ENCODE assay signal across 8 cellular contexts in the genomic region with DNA sequence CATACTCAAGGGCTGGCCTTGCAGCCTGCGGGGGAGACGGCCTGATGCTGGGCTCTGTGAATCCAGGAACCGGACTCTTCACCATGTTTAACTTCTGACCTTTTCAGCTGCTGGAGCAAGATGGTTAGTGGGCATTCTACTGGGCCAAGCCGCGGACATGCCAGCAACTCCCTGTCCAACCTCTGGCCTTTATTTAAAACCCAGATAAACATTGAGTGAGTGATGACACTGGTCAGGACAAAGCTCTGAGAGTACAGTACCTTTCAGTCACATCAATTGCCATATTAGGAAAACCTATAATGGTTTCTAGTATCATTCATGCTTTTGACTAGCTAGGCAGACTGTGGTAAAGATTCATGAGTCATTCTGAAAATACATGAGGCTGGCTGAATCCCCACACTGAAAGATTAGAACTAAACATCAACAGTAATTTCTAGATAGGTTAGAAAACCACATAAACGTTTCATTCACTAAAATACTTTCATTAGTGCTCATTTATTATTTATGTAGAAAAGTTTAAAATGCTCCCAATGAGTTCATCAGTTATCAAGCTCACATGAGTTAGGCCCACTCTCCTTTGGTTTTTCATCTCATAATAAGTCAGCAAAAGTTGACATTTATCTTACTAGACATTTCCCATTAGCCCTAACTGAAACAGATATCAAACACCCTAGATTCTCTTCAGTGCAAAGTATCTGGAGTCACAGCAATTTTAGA.
DNase-seq lines count a peak whose midpoint lies in the region; ATAC-seq and TF ChIP-seq lines count a peak whose summit lies in the region.

No MANE protein-coding gene starts in this region.

- DNase-seq in ELR (ENCODE audit: low read depth) (peak; percentile 67), fibroblast of mammary gland (ENCODE audit: low read depth) (peak; percentile 71), DMS 273 (lab: John Stamatoyannopoulos, UW; ENCODE audit: unreplicated experiment) (no peak), NCI-H2171 (lab: John Stamatoyannopoulos, UW) (no peak), cerebellar nuclear complex (lab: John Stamatoyannopoulos, UW) (no peak), DMS53 (lab: John Stamatoyannopoulos, UW) (no peak)

- ATAC-seq in GM21381 (IDR thresholded peaks at IDR 0.05; ENCODE audit: unreplicated experiment) (peak; percentile 98), HG03521 (IDR thresholded peaks at IDR 0.05; ENCODE audit: unreplicated experiment) (peak; percentile 95)

- TF ChIP-seq CTCF in fibroblast of mammary gland (conservative IDR thresholded peaks at IDR 0.05; ENCODE audit: control insufficient read depth, insufficient read depth, low read depth, low read length): no peak

- H3K4me3 ChIP-seq in fibroblast of mammary gland (ENCODE audit: control insufficient read depth, low read depth, low read length): no peak overlapping the region

Comparison
In these comparisons a context has a peak if more than half of its experiments do, and no peak if none do; other contexts are left out.
1. DNase-seq: peak in ELR (single experiment) and fibroblast of mammary gland (single experiment); none in DMS 273 (single experiment), NCI-H2171 (single experiment), cerebellar nuclear complex (0 of 2) and DMS53 (single experiment).